ENCODE assay signal across 8 cellular contexts in genomic region chr6:169654590-169655391, GRCh38. TPM values are rescaled to one million over a fixed set of nuclear protein-coding genes. Genes with fewer than 3 reads are reported as not detected.
DNase-seq lines count a peak whose midpoint lies in the region; TF ChIP-seq lines count a peak whose summit lies in the region.

No MANE protein-coding gene starts in this region.

- H2BK12ac ChIP-seq in H9 (ENCODE audit: insufficient read length, low read depth, low read length) = no peak overlapping the region

- no peak overlapping the region for H2BK5ac ChIP-seq in H9 (ENCODE audit: insufficient read length, low read length)

- H3K4me1 ChIP-seq in H9 (ENCODE audit: insufficient read depth, low read length) = no peaks in the 10 kb centered on the region
- H3K4me1 ChIP-seq in esophagus (ENCODE audit: control insufficient read depth in 2 of 2, insufficient read depth in 2 of 2, low read length in 1 of 2) = peaks cover 0 to 5% of the 10 kb centered on the region in 2 donors

- no peak overlapping the region for H3T11ph ChIP-seq in H9 (ENCODE audit: low read length)

- H3K79me1 ChIP-seq in H9 (ENCODE audit: insufficient read depth, low read depth, low read length, poor library complexity, severe bottlenecking) = no peaks in the 10 kb centered on the region

- no peak overlapping the region for H2BK15ac ChIP-seq in H9 (ENCODE audit: low read depth, low read length)

- no peaks in the 10 kb centered on the region for H3K27me3 Mint-ChIP-seq in H9 (ENCODE audit: low read depth)
- H3K27me3 Mint-ChIP-seq in activated T-cell treated with anti-CD3 and anti-CD28 coated beads, Interleukin-2, amount 50 U/mL, for 24 hours = no peaks in the 10 kb centered on the region
- no peaks in the 10 kb centered on the region for H3K27me3 Mint-ChIP-seq in neural crest cell (ENCODE audit: low read depth)
- no peaks in the 10 kb centered on the region for H3K27me3 Mint-ChIP-seq in stimulated activated naive CD8-positive, alpha-beta T cell treated with anti-CD3 and anti-CD28 coated beads, Interleukin-15, Interleukin-2, amounts not matched to agents 100 ng/mL and 50 ng/mL, for 24 hours

- no peaks in the 10 kb centered on the region for H4K20me1 ChIP-seq in H9 (ENCODE audit: control insufficient read depth, insufficient read depth, insufficient read length)

- peaks cover 6 to 7% of the 10 kb centered on the region in 2 experiments for H3K4me1 Mint-ChIP-seq in H9
- H3K4me1 Mint-ChIP-seq in activated T-cell treated with anti-CD3 and anti-CD28 coated beads, Interleukin-2, amount 50 U/mL, for 24 hours (ENCODE audit: low read depth) = peaks cover 10% of the 10 kb centered on the region
- peaks cover 32% of the 10 kb centered on the region for H3K4me1 Mint-ChIP-seq in neural crest cell
- H3K4me1 Mint-ChIP-seq in stimulated activated naive CD8-positive, alpha-beta T cell treated with anti-CD3 and anti-CD28 coated beads, Interleukin-15, Interleukin-2, amounts not matched to agents 100 ng/mL and 50 ng/mL, for 24 hours (ENCODE audit: low read depth) = peaks cover 15% of the 10 kb centered on the region

- H3K18ac ChIP-seq in H9 (ENCODE audit: insufficient read length, low read depth, low read length) = no peak overlapping the region

- no peak overlapping the region for H4K91ac ChIP-seq in H9 (ENCODE audit: insufficient read length, low read depth, low read length)

- H3K56ac ChIP-seq in H9 (ENCODE audit: insufficient read length, low read depth, low read length) = no peak overlapping the region

- H3K4me3 Mint-ChIP-seq in H9 (peak overlapping the region; percentile 66 to 80), neural crest cell (peak overlapping the region; percentile 85)
- H3K4me3 Mint-ChIP-seq in activated T-cell treated with anti-CD3 and anti-CD28 coated beads, Interleukin-2, amount 50 U/mL, for 24 hours = peak overlapping the region; percentile 79
- peak overlapping the region; percentile 80 for H3K4me3 Mint-ChIP-seq in stimulated activated naive CD8-positive, alpha-beta T cell treated with anti-CD3 and anti-CD28 coated beads, Interleukin-15, Interleukin-2, amounts not matched to agents 100 ng/mL and 50 ng/mL, for 24 hours

- H3K36me3 ChIP-seq in esophagus (ENCODE audit: control insufficient read depth in 2 of 2, insufficient read depth in 2 of 2, low read length in 1 of 2) = peaks cover 2 to 16% of the 10 kb centered on the region in 2 donors

- no peak overlapping the region for H2BK20ac ChIP-seq in H9 (ENCODE audit: low read depth, low read length, poor library complexity, severe bottlenecking)

- no CpG with 5 or more reads among the region's 47 CpGs for WGBS in H9 (ENCODE audit: extremely low coverage, insufficient read length, low lambda C conversion rate)
- 52 to 58% methylated on average over 47 of the region's 47 CpGs for whole genome bisulfite sequencing in esophagus, 2 donors

- H4K5ac ChIP-seq in H9 (ENCODE audit: insufficient read length, low read depth, low read length) = no peak overlapping the region

- no peak overlapping the region for H3K23ac ChIP-seq in H9 (ENCODE audit: insufficient read length, low read depth, low read length)

- H2AFZ ChIP-seq in H9 (ENCODE audit: low read length) = no peak overlapping the region

- H2BK120ac ChIP-seq in H9 (ENCODE audit: low read depth, low read length, poor library complexity, severe bottlenecking) = no peak overlapping the region

- H3K27ac Mint-ChIP-seq in H9 (peak overlapping the region in 1 of 3 experiments; percentile 35; a peak in 1 of 7 replicates), neural crest cell (ENCODE audit: unreplicated experiment) (peak overlapping the region; percentile 92)
- H3K27ac Mint-ChIP-seq in activated T-cell treated with anti-CD3 and anti-CD28 coated beads, Interleukin-2, amount 50 U/mL, for 24 hours = peak overlapping the region; percentile 63
- peak overlapping the region; percentile 69 for H3K27ac Mint-ChIP-seq in stimulated activated naive CD8-positive, alpha-beta T cell treated with anti-CD3 and anti-CD28 coated beads, Interleukin-15, Interleukin-2, amounts not matched to agents 100 ng/mL and 50 ng/mL, for 24 hours

- H2AK5ac ChIP-seq in H9 (ENCODE audit: insufficient read length, low read length) = no peak overlapping the region

- H3K4ac ChIP-seq in H9 (ENCODE audit: low read depth, low read length) = no peak overlapping the region

- peak overlapping the region; percentile 37 to 49 for H3K4me3 ChIP-seq in esophagus (ENCODE audit: low read depth in 1 of 2, low read length in 2 of 2)

- H3K27me3 ChIP-seq in H9 (ENCODE audit: insufficient read depth, low read length) = no peaks in the 10 kb centered on the region
- H3K27me3 ChIP-seq in esophagus (ENCODE audit: control insufficient read depth in 1 of 2, insufficient read depth in 2 of 2, low read length in 2 of 2) = no peaks in the 10 kb centered on the region

- peaks cover 1% of the 10 kb centered on the region for H3K23me2 ChIP-seq in H9 (ENCODE audit: insufficient read length, low read depth, low read length, poor library complexity, severe bottlenecking)

- H3K9me3 Mint-ChIP-seq in H9 (peaks cover 7 to 9% of the 10 kb centered on the region in 2 experiments; a peak in 2 of 5 replicates), neural crest cell (no peaks in the 10 kb centered on the region)
- no peaks in the 10 kb centered on the region for H3K9me3 Mint-ChIP-seq in activated T-cell treated with anti-CD3 and anti-CD28 coated beads, Interleukin-2, amount 50 U/mL, for 24 hours
- no peaks in the 10 kb centered on the region for H3K9me3 Mint-ChIP-seq in stimulated activated naive CD8-positive, alpha-beta T cell treated with anti-CD3 and anti-CD28 coated beads, Interleukin-15, Interleukin-2, amounts not matched to agents 100 ng/mL and 50 ng/mL, for 24 hours

- H3K9me3 ChIP-seq in H9 (ENCODE audit: control insufficient read depth, low read depth, low read length) = peaks cover 9% of the 10 kb centered on the region
- H3K9me3 ChIP-seq in esophagus (ENCODE audit: control insufficient read depth in 2 of 2, insufficient read depth in 1 of 2, low read depth in 1 of 2, low read length in 1 of 2) = no peaks in the 10 kb centered on the region

- peak overlapping the region; percentile 14 for H3K4me2 ChIP-seq in H9 (ENCODE audit: insufficient read depth, insufficient read length, low read length)

- peaks cover 54 to 80% (median 59%) of the 10 kb centered on the region in 3 experiments for H3K36me3 Mint-ChIP-seq in H9 (ENCODE audit: insufficient read depth in 1 of 3, low read depth in 3 of 3)
- H3K36me3 Mint-ChIP-seq in activated T-cell treated with anti-CD3 and anti-CD28 coated beads, Interleukin-2, amount 50 U/mL, for 24 hours (ENCODE audit: low read depth) = peaks cover 42% of the 10 kb centered on the region
- peaks cover 31% of the 10 kb centered on the region for H3K36me3 Mint-ChIP-seq in neural crest cell (ENCODE audit: low read depth)
- H3K36me3 Mint-ChIP-seq in stimulated activated naive CD8-positive, alpha-beta T cell treated with anti-CD3 and anti-CD28 coated beads, Interleukin-15, Interleukin-2, amounts not matched to agents 100 ng/mL and 50 ng/mL, for 24 hours (ENCODE audit: low read depth) = peaks cover 19% of the 10 kb centered on the region

- H3K27ac ChIP-seq in H9 (ENCODE audit: insufficient read length, low read depth, low read length) = no peak overlapping the region
- H3K27ac ChIP-seq in esophagus (ENCODE audit: low read depth in 2 of 2, low read length in 1 of 2) = peak overlapping the region; percentile 66 to 73

- DNase-seq in ELF-1 (ENCODE audit: low read depth, low spot score) (peak; percentile 87), H9 (no peak), NCI-H2196 treated with DMSO at 0.1 percent for 48 hours (lab: John Stamatoyannopoulos, UW; ENCODE audit: unreplicated experiment) (peak; percentile 44), neural crest cell (ENCODE audit: low read depth, low spot score) (peak; percentile 41), NCI-H1417 treated with DMSO at 0.1 percent for 48 hours (lab: John Stamatoyannopoulos, UW) (no peak)
- peak; percentile 71 for DNase-seq in activated T-cell treated with anti-CD3 and anti-CD28 coated beads, Interleukin-2, amount 50 U/mL, for 24 hours

- H3K14ac ChIP-seq in H9 (ENCODE audit: insufficient read depth, low read length) = no peak overlapping the region

- TF ChIP-seq CTCF in H9 (conservative IDR thresholded peaks at IDR 0.05) = peak; percentile 37; the same call in 2 of the 3 replicates
- TF ChIP-seq CTCF in neural crest cell (conservative IDR thresholded peaks at IDR 0.05) = peak; percentile 30

- H3K79me2 ChIP-seq in H9 (ENCODE audit: insufficient read depth, low read length) = no peaks in the 10 kb centered on the region

- no peak overlapping the region for H4K8ac ChIP-seq in H9 (replicated peaks; ENCODE audit: insufficient read length, low read depth, low read length)

- no peak overlapping the region for H3K9ac ChIP-seq in H9 (ENCODE audit: extremely low read depth, insufficient read length, low read length)

RNA-seq across cellular contexts. Expression of gene WDR27, which starts 47.0 kb away (rescaled TPM):
- total RNA-seq in H9 (2021) (38.4 and 48.7 TPM in 2 replicates), neural crest cell (102 and 103 TPM in 2 replicates)
- 10 to 100 TPM; 10.3 to 24.0 TPM for polyA plus RNA-seq in esophagus

RNA-seq across cellular contexts. Expression of gene C6orf120, which starts 47.1 kb away (rescaled TPM):
- total RNA-seq in H9 (2021) (22.2 and 23.2 TPM in 2 replicates), neural crest cell (28.2 and 28.7 TPM in 2 replicates)
- 1 to 10 TPM; 3.4 to 7.3 TPM for polyA plus RNA-seq in esophagus

Comparison
In these comparisons a context has a peak if more than half of its experiments do, and no peak if none do; other contexts are left out.
1. DNase-seq: peak in ELF-1 (single experiment), NCI-H2196 treated with DMSO at 0.1 percent for 48 hours (single experiment), activated T-cell treated with anti-CD3 and anti-CD28 coated beads, Interleukin-2, amount 50 U/mL, for 24 hours (single experiment) and neural crest cell (single experiment); none in H9 (single experiment) and NCI-H1417 treated with DMSO at 0.1 percent for 48 hours (single experiment).
2. Peak in every context shown above with its lines, with median percentiles within 50 percentile points of each other: H3K4me3 Mint-ChIP-seq.